ENCODE assay signal across 1 cellular context in genomic region chr15:82646250-82647044, GRCh38.
TF ChIP-seq lines count a peak whose summit lies in the region.

No MANE protein-coding gene starts in this region.

TF ChIP-seq in HepG2, 621 proteins besides CTCF, POLR2A, EP300 and RAD21 (continued from another document):
- TF ChIP-seq ZNF280D (CRISPR knock-in tag; IDR thresholded peaks at IDR 0.05) (no peak), ZNF530 (CRISPR knock-in tag; IDR thresholded peaks at IDR 0.05; ENCODE audit: low read depth) (no peak), SAP130 (CRISPR knock-in tag; IDR thresholded peaks at IDR 0.05; ENCODE audit: low read depth) (no peak), ZNF567 (CRISPR knock-in tag; IDR thresholded peaks at IDR 0.05; ENCODE audit: borderline replicate concordance) (no peak), FOXA1 (IDR thresholded peaks at IDR 0.05) (no peak), FOXA1 (CRISPR knock-in tag; IDR thresholded peaks at IDR 0.05) (no peak), ZNF660 (CRISPR knock-in tag; IDR thresholded peaks at IDR 0.05; ENCODE audit: borderline replicate concordance, low read depth) (no peak), MBD4 (IDR thresholded peaks at IDR 0.05; ENCODE audit: borderline replicate concordance, low read length) (no peak), ZNF547 (CRISPR knock-in tag; IDR thresholded peaks at IDR 0.05) (no peak)
- TF ChIP-seq, protein P1, sequence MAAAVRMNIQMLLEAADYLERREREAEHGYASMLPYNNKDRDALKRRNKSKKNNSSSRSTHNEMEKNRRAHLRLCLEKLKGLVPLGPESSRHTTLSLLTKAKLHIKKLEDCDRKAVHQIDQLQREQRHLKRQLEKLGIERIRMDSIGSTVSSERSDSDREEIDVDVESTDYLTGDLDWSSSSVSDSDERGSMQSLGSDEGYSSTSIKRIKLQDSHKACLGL (CRISPR knock-in tag; IDR thresholded peaks at IDR 0.05): no peak
